In the genomic region with DNA sequence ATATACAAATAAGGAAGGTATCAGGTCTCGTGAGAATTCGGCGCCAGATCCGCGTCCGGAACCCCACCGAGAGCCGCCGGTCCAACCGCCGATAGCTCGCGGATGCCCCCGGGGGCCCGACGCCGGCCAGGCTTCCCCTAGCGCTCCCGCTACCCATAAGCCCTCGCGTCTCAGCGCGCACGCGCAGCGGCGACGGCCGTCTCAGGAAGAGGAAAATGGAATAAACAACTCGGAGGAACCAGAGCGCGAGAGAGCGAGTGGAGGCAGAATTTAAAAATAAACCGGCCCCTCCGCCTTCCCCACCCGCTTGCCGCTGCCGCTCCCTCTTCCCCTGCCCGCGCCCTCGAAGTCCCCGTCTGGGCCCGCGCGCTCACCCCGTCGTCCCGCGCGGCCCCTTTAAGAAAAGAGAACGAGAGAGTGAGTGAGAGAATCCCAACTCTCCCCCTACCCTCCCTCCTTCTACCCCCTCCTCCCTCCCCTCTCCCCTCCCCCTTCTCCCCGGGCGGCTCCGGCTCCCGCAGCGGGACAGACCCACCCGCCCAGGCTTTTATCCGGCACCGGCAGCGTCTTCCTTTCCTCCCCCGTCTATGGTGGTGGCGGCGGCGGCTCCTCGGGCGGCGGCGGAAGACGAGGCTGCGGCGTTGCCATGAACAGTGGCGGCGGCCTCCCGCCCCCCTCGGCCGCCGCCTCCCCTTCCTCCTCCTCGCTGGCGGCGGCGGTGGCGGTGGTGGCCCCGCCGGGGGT, we compare ENCODE assay signal across 1 cellular context.
TF ChIP-seq lines count a peak whose summit lies in the region.

A gene with protein sequence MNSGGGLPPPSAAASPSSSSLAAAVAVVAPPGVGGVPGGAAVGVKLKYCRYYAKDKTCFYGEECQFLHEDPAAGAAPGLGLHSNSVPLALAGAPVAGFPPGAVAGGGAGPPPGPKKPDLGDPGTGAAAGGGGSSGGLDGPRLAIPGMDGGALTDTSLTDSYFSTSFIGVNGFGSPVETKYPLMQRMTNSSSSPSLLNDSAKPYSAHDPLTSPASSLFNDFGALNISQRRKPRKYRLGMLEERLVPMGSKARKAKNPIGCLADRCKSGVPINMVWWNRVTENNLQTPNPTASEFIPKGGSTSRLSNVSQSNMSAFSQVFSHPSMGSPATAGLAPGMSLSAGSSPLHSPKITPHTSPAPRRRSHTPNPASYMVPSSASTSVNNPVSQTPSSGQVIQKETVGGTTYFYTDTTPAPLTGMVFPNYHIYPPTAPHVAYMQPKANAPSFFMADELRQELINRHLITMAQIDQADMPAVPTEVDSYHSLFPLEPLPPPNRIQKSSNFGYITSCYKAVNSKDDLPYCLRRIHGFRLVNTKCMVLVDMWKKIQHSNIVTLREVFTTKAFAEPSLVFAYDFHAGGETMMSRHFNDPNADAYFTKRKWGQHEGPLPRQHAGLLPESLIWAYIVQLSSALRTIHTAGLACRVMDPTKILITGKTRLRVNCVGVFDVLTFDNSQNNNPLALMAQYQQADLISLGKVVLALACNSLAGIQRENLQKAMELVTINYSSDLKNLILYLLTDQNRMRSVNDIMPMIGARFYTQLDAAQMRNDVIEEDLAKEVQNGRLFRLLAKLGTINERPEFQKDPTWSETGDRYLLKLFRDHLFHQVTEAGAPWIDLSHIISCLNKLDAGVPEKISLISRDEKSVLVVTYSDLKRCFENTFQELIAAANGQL (plus strand): TSS at position 534 of the 744 bp plus-strand sequence. CDS start 113 bp downstream, at position 647.

TF ChIP-seq in GM12878, 131 proteins besides CTCF, POLR2A, EP300 and RAD21 (continued from another document and continues in another):
- TF ChIP-seq, protein P1, sequence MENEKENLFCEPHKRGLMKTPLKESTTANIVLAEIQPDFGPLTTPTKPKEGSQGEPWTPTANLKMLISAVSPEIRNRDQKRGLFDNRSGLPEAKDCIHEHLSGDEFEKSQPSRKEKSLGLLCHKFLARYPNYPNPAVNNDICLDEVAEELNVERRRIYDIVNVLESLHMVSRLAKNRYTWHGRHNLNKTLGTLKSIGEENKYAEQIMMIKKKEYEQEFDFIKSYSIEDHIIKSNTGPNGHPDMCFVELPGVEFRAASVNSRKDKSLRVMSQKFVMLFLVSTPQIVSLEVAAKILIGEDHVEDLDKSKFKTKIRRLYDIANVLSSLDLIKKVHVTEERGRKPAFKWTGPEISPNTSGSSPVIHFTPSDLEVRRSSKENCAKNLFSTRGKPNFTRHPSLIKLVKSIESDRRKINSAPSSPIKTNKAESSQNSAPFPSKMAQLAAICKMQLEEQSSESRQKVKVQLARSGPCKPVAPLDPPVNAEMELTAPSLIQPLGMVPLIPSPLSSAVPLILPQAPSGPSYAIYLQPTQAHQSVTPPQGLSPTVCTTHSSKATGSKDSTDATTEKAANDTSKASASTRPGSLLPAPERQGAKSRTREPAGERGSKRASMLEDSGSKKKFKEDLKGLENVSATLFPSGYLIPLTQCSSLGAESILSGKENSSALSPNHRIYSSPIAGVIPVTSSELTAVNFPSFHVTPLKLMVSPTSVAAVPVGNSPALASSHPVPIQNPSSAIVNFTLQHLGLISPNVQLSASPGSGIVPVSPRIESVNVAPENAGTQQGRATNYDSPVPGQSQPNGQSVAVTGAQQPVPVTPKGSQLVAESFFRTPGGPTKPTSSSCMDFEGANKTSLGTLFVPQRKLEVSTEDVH (IDR thresholded peaks at IDR 0.05; ENCODE audit: low read depth, partially characterized antibody), result no peak
- no peak for TF ChIP-seq BCL11A (IDR thresholded peaks at IDR 0.05; ENCODE audit: low read depth, low read length)
- TF ChIP-seq, protein P2, sequence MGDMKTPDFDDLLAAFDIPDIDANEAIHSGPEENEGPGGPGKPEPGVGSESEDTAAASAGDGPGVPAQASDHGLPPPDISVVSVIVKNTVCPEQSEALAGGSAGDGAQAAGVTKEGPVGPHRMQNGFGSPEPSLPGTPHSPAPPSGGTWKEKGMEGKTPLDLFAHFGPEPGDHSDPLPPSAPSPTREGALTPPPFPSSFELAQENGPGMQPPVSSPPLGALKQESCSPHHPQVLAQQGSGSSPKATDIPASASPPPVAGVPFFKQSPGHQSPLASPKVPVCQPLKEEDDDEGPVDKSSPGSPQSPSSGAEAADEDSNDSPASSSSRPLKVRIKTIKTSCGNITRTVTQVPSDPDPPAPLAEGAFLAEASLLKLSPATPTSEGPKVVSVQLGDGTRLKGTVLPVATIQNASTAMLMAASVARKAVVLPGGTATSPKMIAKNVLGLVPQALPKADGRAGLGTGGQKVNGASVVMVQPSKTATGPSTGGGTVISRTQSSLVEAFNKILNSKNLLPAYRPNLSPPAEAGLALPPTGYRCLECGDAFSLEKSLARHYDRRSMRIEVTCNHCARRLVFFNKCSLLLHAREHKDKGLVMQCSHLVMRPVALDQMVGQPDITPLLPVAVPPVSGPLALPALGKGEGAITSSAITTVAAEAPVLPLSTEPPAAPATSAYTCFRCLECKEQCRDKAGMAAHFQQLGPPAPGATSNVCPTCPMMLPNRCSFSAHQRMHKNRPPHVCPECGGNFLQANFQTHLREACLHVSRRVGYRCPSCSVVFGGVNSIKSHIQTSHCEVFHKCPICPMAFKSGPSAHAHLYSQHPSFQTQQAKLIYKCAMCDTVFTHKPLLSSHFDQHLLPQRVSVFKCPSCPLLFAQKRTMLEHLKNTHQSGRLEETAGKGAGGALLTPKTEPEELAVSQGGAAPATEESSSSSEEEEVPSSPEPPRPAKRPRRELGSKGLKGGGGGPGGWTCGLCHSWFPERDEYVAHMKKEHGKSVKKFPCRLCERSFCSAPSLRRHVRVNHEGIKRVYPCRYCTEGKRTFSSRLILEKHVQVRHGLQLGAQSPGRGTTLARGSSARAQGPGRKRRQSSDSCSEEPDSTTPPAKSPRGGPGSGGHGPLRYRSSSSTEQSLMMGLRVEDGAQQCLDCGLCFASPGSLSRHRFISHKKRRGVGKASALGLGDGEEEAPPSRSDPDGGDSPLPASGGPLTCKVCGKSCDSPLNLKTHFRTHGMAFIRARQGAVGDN (IDR thresholded peaks at IDR 0.05), result peak; percentile 25; the same call in 1 of the 2 replicates
- no peak for TF ChIP-seq POLR2AphosphoS2 (IDR thresholded peaks at IDR 0.05; ENCODE audit: low read depth, low read length)
- no peak for TF ChIP-seq NFXL1 (IDR thresholded peaks at IDR 0.05; ENCODE audit: borderline replicate concordance)
- TF ChIP-seq ZNF384 (IDR thresholded peaks at IDR 0.05; ENCODE audit: borderline replicate concordance, low read depth, low read length), result peak; percentile 55; the same call in 1 of the 2 replicates
- TF ChIP-seq ZNF274 (IDR thresholded peaks at IDR 0.05; ENCODE audit: insufficient read depth, insufficient read length), result no peak
- no peak for TF ChIP-seq ZNF207 (IDR thresholded peaks at IDR 0.05; ENCODE audit: borderline replicate concordance)
- TF ChIP-seq, protein P3, sequence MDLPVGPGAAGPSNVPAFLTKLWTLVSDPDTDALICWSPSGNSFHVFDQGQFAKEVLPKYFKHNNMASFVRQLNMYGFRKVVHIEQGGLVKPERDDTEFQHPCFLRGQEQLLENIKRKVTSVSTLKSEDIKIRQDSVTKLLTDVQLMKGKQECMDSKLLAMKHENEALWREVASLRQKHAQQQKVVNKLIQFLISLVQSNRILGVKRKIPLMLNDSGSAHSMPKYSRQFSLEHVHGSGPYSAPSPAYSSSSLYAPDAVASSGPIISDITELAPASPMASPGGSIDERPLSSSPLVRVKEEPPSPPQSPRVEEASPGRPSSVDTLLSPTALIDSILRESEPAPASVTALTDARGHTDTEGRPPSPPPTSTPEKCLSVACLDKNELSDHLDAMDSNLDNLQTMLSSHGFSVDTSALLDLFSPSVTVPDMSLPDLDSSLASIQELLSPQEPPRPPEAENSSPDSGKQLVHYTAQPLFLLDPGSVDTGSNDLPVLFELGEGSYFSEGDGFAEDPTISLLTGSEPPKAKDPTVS (IDR thresholded peaks at IDR 0.05; ENCODE audit: low read depth, low read length), result no peak
- no peak for TF ChIP-seq CEBPB (IDR thresholded peaks at IDR 0.05; ENCODE audit: borderline replicate concordance in 1 of 2, low read depth in 2 of 2, low read length in 2 of 2)
- no peak for TF ChIP-seq SREBF2 (IDR thresholded peaks at IDR 0.05; ENCODE audit: low read length)
- peak; percentile 83 for TF ChIP-seq NRF1 (conservative IDR thresholded peaks at IDR 0.05; ENCODE audit: low read depth, low read length)
- no peak for TF ChIP-seq RBBP5 (conservative IDR thresholded peaks at IDR 0.05)
- TF ChIP-seq, protein P4, sequence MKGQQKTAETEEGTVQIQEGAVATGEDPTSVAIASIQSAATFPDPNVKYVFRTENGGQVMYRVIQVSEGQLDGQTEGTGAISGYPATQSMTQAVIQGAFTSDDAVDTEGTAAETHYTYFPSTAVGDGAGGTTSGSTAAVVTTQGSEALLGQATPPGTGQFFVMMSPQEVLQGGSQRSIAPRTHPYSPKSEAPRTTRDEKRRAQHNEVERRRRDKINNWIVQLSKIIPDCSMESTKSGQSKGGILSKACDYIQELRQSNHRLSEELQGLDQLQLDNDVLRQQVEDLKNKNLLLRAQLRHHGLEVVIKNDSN (IDR thresholded peaks at IDR 0.05; ENCODE audit: borderline replicate concordance, extremely low read length, insufficient read depth, low read depth, low read length), result no peak
- TF ChIP-seq MYB (IDR thresholded peaks at IDR 0.05; ENCODE audit: borderline replicate concordance, low read depth, low read length), result 0 out of 2 replicates have a peak, but pooled peaks have one; percentile 33
- TF ChIP-seq, protein P5, sequence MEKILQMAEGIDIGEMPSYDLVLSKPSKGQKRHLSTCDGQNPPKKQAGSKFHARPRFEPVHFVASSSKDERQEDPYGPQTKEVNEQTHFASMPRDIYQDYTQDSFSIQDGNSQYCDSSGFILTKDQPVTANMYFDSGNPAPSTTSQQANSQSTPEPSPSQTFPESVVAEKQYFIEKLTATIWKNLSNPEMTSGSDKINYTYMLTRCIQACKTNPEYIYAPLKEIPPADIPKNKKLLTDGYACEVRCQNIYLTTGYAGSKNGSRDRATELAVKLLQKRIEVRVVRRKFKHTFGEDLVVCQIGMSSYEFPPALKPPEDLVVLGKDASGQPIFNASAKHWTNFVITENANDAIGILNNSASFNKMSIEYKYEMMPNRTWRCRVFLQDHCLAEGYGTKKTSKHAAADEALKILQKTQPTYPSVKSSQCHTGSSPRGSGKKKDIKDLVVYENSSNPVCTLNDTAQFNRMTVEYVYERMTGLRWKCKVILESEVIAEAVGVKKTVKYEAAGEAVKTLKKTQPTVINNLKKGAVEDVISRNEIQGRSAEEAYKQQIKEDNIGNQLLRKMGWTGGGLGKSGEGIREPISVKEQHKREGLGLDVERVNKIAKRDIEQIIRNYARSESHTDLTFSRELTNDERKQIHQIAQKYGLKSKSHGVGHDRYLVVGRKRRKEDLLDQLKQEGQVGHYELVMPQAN (conservative IDR thresholded peaks at IDR 0.05), result no peak
- no peak for TF ChIP-seq FOXM1 (IDR thresholded peaks at IDR 0.05; ENCODE audit: low read depth, low read length)
- TF ChIP-seq YBX1 (IDR thresholded peaks at IDR 0.05), result no peak
- TF ChIP-seq HCFC1 (IDR thresholded peaks at IDR 0.05; ENCODE audit: low read length), result peak; percentile 60
- no peak for TF ChIP-seq JUND (IDR thresholded peaks at IDR 0.05; ENCODE audit: low read depth, low read length)
- no peak for TF ChIP-seq KDM1A (IDR thresholded peaks at IDR 0.05; ENCODE audit: borderline replicate concordance)
- TF ChIP-seq, protein P6, sequence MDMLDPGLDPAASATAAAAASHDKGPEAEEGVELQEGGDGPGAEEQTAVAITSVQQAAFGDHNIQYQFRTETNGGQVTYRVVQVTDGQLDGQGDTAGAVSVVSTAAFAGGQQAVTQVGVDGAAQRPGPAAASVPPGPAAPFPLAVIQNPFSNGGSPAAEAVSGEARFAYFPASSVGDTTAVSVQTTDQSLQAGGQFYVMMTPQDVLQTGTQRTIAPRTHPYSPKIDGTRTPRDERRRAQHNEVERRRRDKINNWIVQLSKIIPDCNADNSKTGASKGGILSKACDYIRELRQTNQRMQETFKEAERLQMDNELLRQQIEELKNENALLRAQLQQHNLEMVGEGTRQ (IDR thresholded peaks at IDR 0.05; ENCODE audit: borderline replicate concordance, low read depth, low read length), result no peak
- TF ChIP-seq SMARCA5 (IDR thresholded peaks at IDR 0.05), result no peak
- no peak for TF ChIP-seq NR2F1 (conservative IDR thresholded peaks at IDR 0.05)
- TF ChIP-seq POLR2AphosphoS5 (IDR thresholded peaks at IDR 0.05; ENCODE audit: low read length), result peak; percentile 89
- 0 out of 2 replicates have a peak, but pooled peaks have one; percentile 23 for TF ChIP-seq TBL1XR1 (IDR thresholded peaks at IDR 0.05; ENCODE audit: low read depth, low read length)
- TF ChIP-seq, protein P7, sequence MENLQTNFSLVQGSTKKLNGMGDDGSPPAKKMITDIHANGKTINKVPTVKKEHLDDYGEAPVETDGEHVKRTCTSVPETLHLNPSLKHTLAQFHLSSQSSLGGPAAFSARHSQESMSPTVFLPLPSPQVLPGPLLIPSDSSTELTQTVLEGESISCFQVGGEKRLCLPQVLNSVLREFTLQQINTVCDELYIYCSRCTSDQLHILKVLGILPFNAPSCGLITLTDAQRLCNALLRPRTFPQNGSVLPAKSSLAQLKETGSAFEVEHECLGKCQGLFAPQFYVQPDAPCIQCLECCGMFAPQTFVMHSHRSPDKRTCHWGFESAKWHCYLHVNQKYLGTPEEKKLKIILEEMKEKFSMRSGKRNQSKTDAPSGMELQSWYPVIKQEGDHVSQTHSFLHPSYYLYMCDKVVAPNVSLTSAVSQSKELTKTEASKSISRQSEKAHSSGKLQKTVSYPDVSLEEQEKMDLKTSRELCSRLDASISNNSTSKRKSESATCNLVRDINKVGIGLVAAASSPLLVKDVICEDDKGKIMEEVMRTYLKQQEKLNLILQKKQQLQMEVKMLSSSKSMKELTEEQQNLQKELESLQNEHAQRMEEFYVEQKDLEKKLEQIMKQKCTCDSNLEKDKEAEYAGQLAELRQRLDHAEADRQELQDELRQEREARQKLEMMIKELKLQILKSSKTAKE (IDR thresholded peaks at IDR 0.05; ENCODE audit: low read depth, poor library complexity, severe bottlenecking), result no peak
- TF ChIP-seq, protein P8, sequence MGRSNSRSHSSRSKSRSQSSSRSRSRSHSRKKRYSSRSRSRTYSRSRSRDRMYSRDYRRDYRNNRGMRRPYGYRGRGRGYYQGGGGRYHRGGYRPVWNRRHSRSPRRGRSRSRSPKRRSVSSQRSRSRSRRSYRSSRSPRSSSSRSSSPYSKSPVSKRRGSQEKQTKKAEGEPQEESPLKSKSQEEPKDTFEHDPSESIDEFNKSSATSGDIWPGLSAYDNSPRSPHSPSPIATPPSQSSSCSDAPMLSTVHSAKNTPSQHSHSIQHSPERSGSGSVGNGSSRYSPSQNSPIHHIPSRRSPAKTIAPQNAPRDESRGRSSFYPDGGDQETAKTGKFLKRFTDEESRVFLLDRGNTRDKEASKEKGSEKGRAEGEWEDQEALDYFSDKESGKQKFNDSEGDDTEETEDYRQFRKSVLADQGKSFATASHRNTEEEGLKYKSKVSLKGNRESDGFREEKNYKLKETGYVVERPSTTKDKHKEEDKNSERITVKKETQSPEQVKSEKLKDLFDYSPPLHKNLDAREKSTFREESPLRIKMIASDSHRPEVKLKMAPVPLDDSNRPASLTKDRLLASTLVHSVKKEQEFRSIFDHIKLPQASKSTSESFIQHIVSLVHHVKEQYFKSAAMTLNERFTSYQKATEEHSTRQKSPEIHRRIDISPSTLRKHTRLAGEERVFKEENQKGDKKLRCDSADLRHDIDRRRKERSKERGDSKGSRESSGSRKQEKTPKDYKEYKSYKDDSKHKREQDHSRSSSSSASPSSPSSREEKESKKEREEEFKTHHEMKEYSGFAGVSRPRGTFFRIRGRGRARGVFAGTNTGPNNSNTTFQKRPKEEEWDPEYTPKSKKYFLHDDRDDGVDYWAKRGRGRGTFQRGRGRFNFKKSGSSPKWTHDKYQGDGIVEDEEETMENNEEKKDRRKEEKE (IDR thresholded peaks at IDR 0.05), result no peak
- TF ChIP-seq TAF1 (IDR thresholded peaks at IDR 0.05; ENCODE audit: borderline replicate concordance, low read depth, low read length), result peak; percentile 89; the same call in 1 of the 2 replicates
- no peak for TF ChIP-seq SMAD1 (IDR thresholded peaks at IDR 0.05; ENCODE audit: low read depth, partially characterized antibody)
- no peak for TF ChIP-seq SUZ12 (IDR thresholded peaks at IDR 0.05; ENCODE audit: unreplicated experiment)
